In genomic region chr6:36852481-36853147, GRCh38 we compare ENCODE assay signal across 10 cellular contexts. TPM values are rescaled to one million over a fixed set of nuclear protein-coding genes. Genes with fewer than 3 reads are reported as not detected.
DNase-seq lines count a peak whose midpoint lies in the region; TF ChIP-seq lines count a peak whose summit lies in the region.
"Had no signal": no experiment of that assay in that cellular context is flagged by ENCODE, and none has a peak within 500 bp of the region (broad histone marks: within the 10 kb centered on the region; RNA-seq: fewer than 3 reads in every experiment).

No MANE protein-coding gene starts in this region.

- no peaks in the 10 kb centered on the region for H4K20me1 ChIP-seq in hepatocyte (ENCODE audit: insufficient read depth, poor library complexity, severe bottlenecking)

- peaks cover 12% of the 10 kb centered on the region for H3K36me3 Mint-ChIP-seq in type B pancreatic cell

- 89% methylated on average over 4 of the region's 4 CpGs for WGBS in hepatocyte (ENCODE audit: low lambda C conversion rate, missing lambda C conversion rate)

- no peaks in the 10 kb centered on the region for H3K9me2 ChIP-seq in hepatocyte (replicated peaks; ENCODE audit: insufficient read depth)

- H3K4me2 ChIP-seq in hepatocyte = peak overlapping the region; percentile 17

- H3K27me3 ChIP-seq in hepatocyte (no peaks in the 10 kb centered on the region), Peyer's patch (no peaks in the 10 kb centered on the region)

- H3K9me3 Mint-ChIP-seq in type B pancreatic cell = no peaks in the 10 kb centered on the region
- H3K9me3 Mint-ChIP-seq: activated T-helper 1 cell treated with anti-CD3 and anti-CD28 coated beads, Interleukin-12 subunit alpha, Interleukin-12 subunit beta, Interleukin-2, Interleukin-4 antibody, amounts not matched to agents 30 ng/mL and 10 ng/mL and 1 ng/mL, durations not matched to agents 14 hours and 24 hours and 36 hours had no signal

- TF ChIP-seq CTCF in hepatocyte (IDR thresholded peaks at IDR 0.05; ENCODE audit: poor library complexity) (peak; percentile 1), type B pancreatic cell (conservative IDR thresholded peaks at IDR 0.05) (no peak), Peyer's patch (IDR thresholded peaks at IDR 0.05) (peak in 1 of 6 experiments; percentile 7)

- H3K4me3 ChIP-seq in hepatocyte = no peak overlapping the region
- H3K4me3 ChIP-seq in Peyer's patch = no peak overlapping the region

- peaks cover 27% of the 10 kb centered on the region for H3K4me1 Mint-ChIP-seq in type B pancreatic cell (ENCODE audit: unreplicated experiment)

- peaks cover 5% of the 10 kb centered on the region for H3K27me3 Mint-ChIP-seq in type B pancreatic cell

- H3K27ac Mint-ChIP-seq in type B pancreatic cell = peak overlapping the region; percentile 66
- H3K27ac Mint-ChIP-seq: activated T-helper 1 cell treated with anti-CD3 and anti-CD28 coated beads, Interleukin-12 subunit alpha, Interleukin-12 subunit beta, Interleukin-2, Interleukin-4 antibody, amounts not matched to agents 30 ng/mL and 10 ng/mL and 1 ng/mL, durations not matched to agents 14 hours and 24 hours and 36 hours had no signal

- no peak overlapping the region for H2AFZ ChIP-seq in hepatocyte

- H3K9me3 ChIP-seq in hepatocyte (ENCODE audit: low read depth) = no peaks in the 10 kb centered on the region
- peaks cover 0 to 3% (median 0%) of the 10 kb centered on the region in 4 donors for H3K9me3 ChIP-seq in Peyer's patch

- H3K4me3 Mint-ChIP-seq in type B pancreatic cell = no peak overlapping the region
- H3K4me3 Mint-ChIP-seq: activated T-helper 1 cell treated with anti-CD3 and anti-CD28 coated beads, Interleukin-12 subunit alpha, Interleukin-12 subunit beta, Interleukin-2, Interleukin-4 antibody, amounts not matched to agents 30 ng/mL and 10 ng/mL and 1 ng/mL, durations not matched to agents 14 hours and 24 hours and 36 hours had no signal

- peak; percentile 12 for DNase-seq in DMS53 (lab: John Stamatoyannopoulos, UW)
- DNase-seq in DMS53 treated with DMSO at 0.1 percent for 48 hours (lab: John Stamatoyannopoulos, UW; ENCODE audit: unreplicated experiment) = no peak
- peak; percentile 22 for DNase-seq in amniotic stem cell (lab: John Stamatoyannopoulos, UW)
- peak; percentile 68 for DNase-seq in hepatocyte (ENCODE audit: low spot score)
- DNase-seq in type B pancreatic cell (ENCODE audit: extremely low spot score, unreplicated experiment) = no peak
- DNase-seq in Peyer's patch = no peak
- DNase-seq in central memory CD4-positive, alpha-beta T cell = no peak
- DNase-seq in T-helper 9 cell = no peak

- H3K36me3 ChIP-seq in hepatocyte (replicated peaks; ENCODE audit: insufficient read depth, low read depth) = no peaks in the 10 kb centered on the region
- H3K36me3 ChIP-seq in Peyer's patch = no peaks in the 10 kb centered on the region

- no peak for TF ChIP-seq POLR2A in Peyer's patch (IDR thresholded peaks at IDR 0.05)

- H3K4me1 ChIP-seq in hepatocyte (ENCODE audit: insufficient read depth) (peaks cover 17% of the 10 kb centered on the region), Peyer's patch (peaks cover 0 to 15% (median 2%) of the 10 kb centered on the region in 4 donors)

- H3K27ac ChIP-seq in hepatocyte = peak overlapping the region; percentile 89
- peak overlapping the region in 1 of 4 donors; percentile 10 for H3K27ac ChIP-seq in Peyer's patch
- H3K27ac ChIP-seq: 22Rv1 had no signal

- H3K79me2 ChIP-seq in hepatocyte = peaks cover 2% of the 10 kb centered on the region

RNA-seq across cellular contexts. Expression of gene CPNE5, which starts 13.4 kb away (rescaled TPM):
- total RNA-seq in hepatocyte = 0.30 and 1.4 TPM in 2 replicates
- 0.55 and 1.2 TPM in 2 replicates for polyA plus RNA-seq in hepatocyte
- 0.14 and 0.72 TPM in 2 replicates for total RNA-seq in type B pancreatic cell (ENCODE audit: low replicate concordance)
- 1 to 10 TPM in 3 of 4 donors, under 1 TPM in 1; 0.35 to 5.8 (median 2.9) TPM for total RNA-seq in Peyer's patch

RNA-seq across cellular contexts. Expression of gene PPIL1, which starts 22.0 kb away (rescaled TPM):
- total RNA-seq in hepatocyte (52.3 and 53.0 TPM in 2 replicates), type B pancreatic cell (ENCODE audit: low replicate concordance) (35.1 and 50.4 TPM in 2 replicates), Peyer's patch (10 to 100 TPM in 1 of 4 donors, 1 to 10 TPM in 3; 6.0 to 14.0 (median 6.4) TPM)
- 42.6 and 51.7 TPM in 2 replicates for polyA plus RNA-seq in hepatocyte

RNA-seq across cellular contexts. Expression of gene C6orf89, which starts 33.1 kb away (rescaled TPM):
- total RNA-seq in hepatocyte (39.6 and 44.8 TPM in 2 replicates), type B pancreatic cell (ENCODE audit: low replicate concordance) (37.9 and 42.4 TPM in 2 replicates), Peyer's patch (10 to 100 TPM; 25.6 to 39.1 (median 28.9) TPM)
- 39.2 and 45.2 TPM in 2 replicates for polyA plus RNA-seq in hepatocyte

Comparison
In these comparisons a context has a peak if more than half of its experiments do, and no peak if none do; other contexts are left out.
1. DNase-seq: peak in DMS53 (single experiment), amniotic stem cell (single experiment) and hepatocyte (single experiment); none in DMS53 treated with DMSO at 0.1 percent for 48 hours (single experiment), type B pancreatic cell (single experiment), Peyer's patch (0 of 3), central memory CD4-positive, alpha-beta T cell (single experiment) and T-helper 9 cell (single experiment).